8 cellular contexts compared by ENCODE assay signal in genomic region chr10:30534465-30535144, GRCh38.
DNase-seq lines count a peak whose midpoint lies in the region; ATAC-seq lines count a peak whose summit lies in the region.

No MANE protein-coding gene starts in this region.

- peak; percentile 45 for ATAC-seq in GM21825 (IDR thresholded peaks at IDR 0.05; ENCODE audit: unreplicated experiment)
- peak; percentile 40 for ATAC-seq in memory B cell (ENCODE audit: low read depth)

- no peak overlapping the region for H3K4me3 Mint-ChIP-seq in activated CD4-positive, alpha-beta memory T cell treated with anti-CD3 and anti-CD28 coated beads, Interleukin-2, amount 10 ng/mL, durations not matched to agents 7 days and 5 days
- H3K4me3 Mint-ChIP-seq in memory B cell, result no peak overlapping the region

- no peaks in the 10 kb centered on the region for H3K27me3 Mint-ChIP-seq in activated CD4-positive, alpha-beta memory T cell treated with anti-CD3 and anti-CD28 coated beads, Interleukin-2, amount 10 ng/mL, durations not matched to agents 7 days and 5 days
- H3K27me3 Mint-ChIP-seq in memory B cell, result no peaks in the 10 kb centered on the region

- H3K4me1 Mint-ChIP-seq in activated CD4-positive, alpha-beta memory T cell treated with anti-CD3 and anti-CD28 coated beads, Interleukin-2, amount 10 ng/mL, durations not matched to agents 7 days and 5 days, result peaks cover 45% of the 10 kb centered on the region
- peaks cover 16% of the 10 kb centered on the region for H3K4me1 Mint-ChIP-seq in memory B cell

- POLR2A ChIA-PET in activated CD4-positive, alpha-beta memory T cell treated with anti-CD3 and anti-CD28 coated beads, Interleukin-2, amount 10 ng/mL, durations not matched to agents 7 days and 5 days (lab: Charles Lee), result interaction anchor here (2.0 kb wide), 1 partner anchor 97 kb away, joined by 11 read pairs; no protein-coding TSS in a partner anchor

- DNase-seq in CD1c-positive myeloid dendritic cell (ENCODE audit: extremely low spot score) (peak; percentile 89), NCI-H526 treated with DMSO at 0.1 percent for 48 hours (lab: John Stamatoyannopoulos, UW) (peak; percentile 2), memory B cell (ENCODE audit: low spot score in 2 of 2) (peak; percentile 69 to 78), NCI-H187 (lab: John Stamatoyannopoulos, UW) (no peak)
- peak; percentile 76 for DNase-seq in activated CD4-positive, alpha-beta memory T cell treated with anti-CD3 and anti-CD28 coated beads, Interleukin-2, amount 10 ng/mL, durations not matched to agents 7 days and 5 days
- peak; percentile 67 for DNase-seq in effector CD4-positive, alpha-beta T cell
- peak; percentile 23 to 38 for DNase-seq in stimulated activated CD8-positive, alpha-beta memory T cell treated with anti-CD3 and anti-CD28 coated beads, Interleukin-15, amount 100 ng/mL, for 48 hours (ENCODE audit: low read depth in 2 of 2)

- CTCF ChIA-PET in activated CD4-positive, alpha-beta memory T cell treated with anti-CD3 and anti-CD28 coated beads, Interleukin-2, amount 10 ng/mL, durations not matched to agents 7 days and 5 days (lab: Charles Lee), result interaction anchor here (0.9 to 5.9 kb wide), 11 partner anchors 37 to 175 kb away, joined by 3 to 67 read pairs (median 7); partner anchors contain the start of gene MAP3K8

- H3K9me3 Mint-ChIP-seq in activated CD4-positive, alpha-beta memory T cell treated with anti-CD3 and anti-CD28 coated beads, Interleukin-2, amount 10 ng/mL, durations not matched to agents 7 days and 5 days, result no peaks in the 10 kb centered on the region
- H3K9me3 Mint-ChIP-seq in memory B cell, result no peaks in the 10 kb centered on the region

- no peak overlapping the region for H3K27ac Mint-ChIP-seq in activated CD4-positive, alpha-beta memory T cell treated with anti-CD3 and anti-CD28 coated beads, Interleukin-2, amount 10 ng/mL, durations not matched to agents 7 days and 5 days
- H3K27ac Mint-ChIP-seq in memory B cell, result no peak overlapping the region

- H3K36me3 Mint-ChIP-seq in activated CD4-positive, alpha-beta memory T cell treated with anti-CD3 and anti-CD28 coated beads, Interleukin-2, amount 10 ng/mL, durations not matched to agents 7 days and 5 days (ENCODE audit: low read depth), result no peaks in the 10 kb centered on the region
- H3K36me3 Mint-ChIP-seq in memory B cell, result no peaks in the 10 kb centered on the region

Comparison
In these comparisons a context has a peak if more than half of its experiments do, and no peak if none do; other contexts are left out.
1. DNase-seq: peak in CD1c-positive myeloid dendritic cell (single experiment), NCI-H526 treated with DMSO at 0.1 percent for 48 hours (single experiment), activated CD4-positive, alpha-beta memory T cell treated with anti-CD3 and anti-CD28 coated beads, Interleukin-2, amount 10 ng/mL, durations not matched to agents 7 days and 5 days (single experiment), effector CD4-positive, alpha-beta T cell (single experiment), memory B cell (2 of 2) and stimulated activated CD8-positive, alpha-beta memory T cell treated with anti-CD3 and anti-CD28 coated beads, Interleukin-15, amount 100 ng/mL, for 48 hours (2 of 2); none in NCI-H187 (0 of 2).